15 cellular contexts compared by ENCODE assay signal in the genomic region with DNA sequence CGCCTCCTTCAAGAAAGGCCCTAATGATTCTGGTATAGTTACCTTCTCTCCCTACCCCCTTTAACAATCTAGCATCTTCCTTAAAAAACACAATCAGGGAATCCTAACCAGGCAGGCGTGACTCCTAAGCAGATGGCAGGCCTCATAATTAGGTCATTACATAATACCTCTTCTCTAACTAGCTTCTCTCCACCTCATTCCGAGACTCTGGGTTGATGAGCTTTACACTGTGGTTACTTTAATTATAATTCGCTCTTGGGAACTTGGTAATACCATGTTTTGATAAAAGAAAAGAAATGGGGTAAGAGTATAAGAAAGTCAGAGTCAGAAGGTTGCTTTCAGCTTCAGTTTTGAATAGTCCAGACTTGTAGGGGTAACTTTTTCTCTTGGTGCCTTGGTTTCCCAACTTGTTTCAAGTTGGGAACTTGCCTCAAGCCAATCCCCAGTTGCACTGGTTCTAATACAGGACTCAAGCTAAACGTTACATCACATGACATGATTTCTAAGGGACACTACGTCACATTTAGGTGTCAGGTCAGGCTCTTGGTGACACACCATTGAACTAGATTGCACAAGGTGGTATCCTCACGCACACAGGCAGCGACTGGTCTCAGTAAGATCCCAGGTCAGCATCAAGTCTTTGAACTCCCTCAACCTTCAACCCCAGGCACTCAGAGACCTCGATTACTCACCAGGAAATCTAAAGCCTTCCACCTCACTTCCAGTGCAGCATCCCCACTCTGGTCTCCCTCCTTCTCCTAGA. TPM values are rescaled to one million over a fixed set of nuclear protein-coding genes. Genes with fewer than 3 reads are reported as not detected.
DNase-seq lines count a peak whose midpoint lies in the region; ATAC-seq, FAIRE-seq and TF ChIP-seq lines count a peak whose summit lies in the region.
"Had no signal": no experiment of that assay in that cellular context is flagged by ENCODE, and none has a peak within 500 bp of the region (broad histone marks: within the 10 kb centered on the region; RNA-seq: fewer than 3 reads in every experiment).

No MANE protein-coding gene starts in this region.

- H3K27ac ChIP-seq in foreskin keratinocyte (no peak overlapping the region), colonic mucosa (no peak overlapping the region)
- H3K27ac ChIP-seq: neural progenitor cell, SK-N-MC had no signal

- no peak for TF ChIP-seq CTCF in NB4 (IDR thresholded peaks at IDR 0.05; ENCODE audit: low read depth, low read length)
- no peak for TF ChIP-seq CTCF in nephron progenitor cell (IDR thresholded peaks at IDR 0.05)
- no peak for TF ChIP-seq CTCF in foreskin keratinocyte (conservative IDR thresholded peaks at IDR 0.05)
- no peak for TF ChIP-seq CTCF in colonic mucosa (IDR thresholded peaks at IDR 0.05)

- no peak overlapping the region for H3K9ac ChIP-seq in colonic mucosa (ENCODE audit: low read depth in 2 of 2, low read length in 2 of 2)
- H3K9ac ChIP-seq: neural progenitor cell had no signal

- H3K9me3 ChIP-seq in colonic mucosa = no peaks in the 10 kb centered on the region

- H3K27me3 ChIP-seq in foreskin keratinocyte = no peaks in the 10 kb centered on the region
- H3K27me3 ChIP-seq in colonic mucosa = no peaks in the 10 kb centered on the region
- H3K27me3 ChIP-seq: dorsolateral prefrontal cortex, neural progenitor cell had no signal

- H3K4me1 ChIP-seq in foreskin keratinocyte (peaks cover 14% of the 10 kb centered on the region), colonic mucosa (no peaks in the 10 kb centered on the region)

- TF ChIP-seq POLR2A in NB4 (IDR thresholded peaks at IDR 0.05; ENCODE audit: extremely low read depth, insufficient read length) = no peak

- H3K4me1 Mint-ChIP-seq in activated naive CD8-positive, alpha-beta T cell treated with anti-CD3 and anti-CD28 coated beads for 36 hours = peaks cover 84% of the 10 kb centered on the region
- H3K4me1 Mint-ChIP-seq in nephron progenitor cell = peaks cover 32% of the 10 kb centered on the region

- DNase-seq in activated CD4-positive, CD25-positive, alpha-beta regulatory T cell treated with anti-CD3 and anti-CD28 coated beads, Interleukin-2, amount 50 U/mL, for 72 hours = no peak
- DNase-seq in NB4 (ENCODE audit: low read depth) (peak; percentile 51), nephron progenitor cell (no peak), foreskin keratinocyte (no peak), HTR-8/SVneo (ENCODE audit: insufficient read length, low spot score) (no peak), colonic mucosa (no peak)
- DNase-seq in activated naive CD8-positive, alpha-beta T cell treated with anti-CD3 and anti-CD28 coated beads for 36 hours = no peak
- DNase-seq: activated CD8-positive, alpha-beta memory T cell treated with anti-CD3 and anti-CD28 coated beads, Interleukin-2, amount 50 U/mL, for 48 hours; aorta; Calu3 had no signal

- peak; percentile 62 to 71 for ATAC-seq in activated CD4-positive, CD25-positive, alpha-beta regulatory T cell treated with anti-CD3 and anti-CD28 coated beads, Interleukin-2, amount 50 U/mL, for 24 hours
- ATAC-seq in foreskin keratinocyte = no peak
- ATAC-seq: HCT116 had no signal

- H3K4me3 Mint-ChIP-seq in activated naive CD8-positive, alpha-beta T cell treated with anti-CD3 and anti-CD28 coated beads for 36 hours = no peak overlapping the region
- H3K4me3 Mint-ChIP-seq in nephron progenitor cell = no peak overlapping the region
- H3K4me3 Mint-ChIP-seq: neural progenitor cell had no signal

- FAIRE-seq in HTR-8/SVneo (lab: Jason Lieb, UNC) = no peak

- peak overlapping the region; percentile 59 for H3K27ac Mint-ChIP-seq in activated naive CD8-positive, alpha-beta T cell treated with anti-CD3 and anti-CD28 coated beads for 36 hours
- H3K27ac Mint-ChIP-seq in nephron progenitor cell = peak overlapping the region; percentile 1
- H3K27ac Mint-ChIP-seq: neural progenitor cell had no signal

- intact Hi-C loops in colonic mucosa (cut with DNase I) = no loop called here

- peaks cover 27% of the 10 kb centered on the region for H3K36me3 Mint-ChIP-seq in activated naive CD8-positive, alpha-beta T cell treated with anti-CD3 and anti-CD28 coated beads for 36 hours
- no peaks in the 10 kb centered on the region for H3K36me3 Mint-ChIP-seq in nephron progenitor cell (ENCODE audit: low read depth)
- H3K36me3 Mint-ChIP-seq: neural progenitor cell had no signal

- H3K36me3 ChIP-seq in colonic mucosa = no peaks in the 10 kb centered on the region
- H3K36me3 ChIP-seq: neural progenitor cell had no signal

- no peaks in the 10 kb centered on the region for H3K27me3 Mint-ChIP-seq in activated naive CD8-positive, alpha-beta T cell treated with anti-CD3 and anti-CD28 coated beads for 36 hours
- H3K27me3 Mint-ChIP-seq in nephron progenitor cell (ENCODE audit: low read depth, poor library complexity) = no peaks in the 10 kb centered on the region

- H3K4me3 ChIP-seq in NB4 (ENCODE audit: low read depth, low read length) (no peak overlapping the region), colonic mucosa (no peak overlapping the region)
- H3K4me3 ChIP-seq: dorsolateral prefrontal cortex, neural progenitor cell, SK-N-MC had no signal

- H3K9me3 Mint-ChIP-seq in activated naive CD8-positive, alpha-beta T cell treated with anti-CD3 and anti-CD28 coated beads for 36 hours = no peaks in the 10 kb centered on the region
- H3K9me3 Mint-ChIP-seq in nephron progenitor cell = no peaks in the 10 kb centered on the region
- H3K9me3 Mint-ChIP-seq: neural progenitor cell had no signal

RNA-seq across cellular contexts. Expression of a gene that starts 59.2 kb away (rescaled TPM):
- total RNA-seq in activated naive CD8-positive, alpha-beta T cell treated with anti-CD3 and anti-CD28 coated beads for 36 hours = 10 to 100 TPM; 78.3 to 85.4 TPM
- total RNA-seq in foreskin keratinocyte = 33.0 and 33.6 TPM in 2 replicates
- polyA plus RNA-seq in foreskin keratinocyte = 6.6 and 7.3 TPM in 2 replicates
- 10 to 100 TPM; 33.5 to 41.7 TPM for total RNA-seq in colonic mucosa
